Comparison of ENCODE assay signal across 18 cellular contexts in genomic region chrX:22118161-22118830, GRCh38.
DNase-seq lines count a peak whose midpoint lies in the region; ATAC-seq, FAIRE-seq and TF ChIP-seq lines count a peak whose summit lies in the region.
"Had no signal": no experiment of that assay in that cellular context is flagged by ENCODE, and none has a peak within 500 bp of the region (broad histone marks: within the 10 kb centered on the region; RNA-seq: fewer than 3 reads in every experiment).

No MANE protein-coding gene starts in this region.

- ATAC-seq in WTC11 (no peak), HG02938 (IDR thresholded peaks at IDR 0.05; ENCODE audit: unreplicated experiment) (no peak)
- ATAC-seq in stimulated activated memory B cell treated with anti-CD40 and anti-IgM and Interleukin-4, amounts not matched to agents 10 μg/mL and 1 μg/mL and 100 μg/mL, for 72 hours: no peak

- H3K36me3 ChIP-seq in GM23248 (ENCODE audit: low read depth) (no peaks in the 10 kb centered on the region), hepatocyte (replicated peaks; ENCODE audit: insufficient read depth, low read depth) (no peaks in the 10 kb centered on the region)

- DNase-seq in GM23248 (peak; percentile 29), WTC11 (ENCODE audit: low spot score) (no peak), hepatocyte (ENCODE audit: low spot score) (no peak), GM12892 (ENCODE audit: insufficient read length) (no peak)
- no peak for DNase-seq in stimulated activated CD4-positive, alpha-beta T cell treated with anti-CD3 and anti-CD28 coated beads, Interleukin-2, amount 100 ng/mL, for 48 hours
- DNase-seq: Caco-2; cortex of kidney; NCI-H345; retina; SHP77 treated with DMSO at 0.1 percent for 48 hours; stimulated activated CD4-positive, alpha-beta T cell treated with anti-CD3 and anti-CD28 coated beads, Interleukin-15, amount 100 ng/mL, for 24 hours; T-helper 2 cell had no signal

- peak overlapping the region; percentile 91; the same call in 1 of the 2 replicates for H3K27ac Mint-ChIP-seq in WTC11
- H3K27ac Mint-ChIP-seq in stimulated activated memory B cell treated with anti-CD40 and anti-IgM and Interleukin-4, amounts not matched to agents 10 μg/mL and 1 μg/mL and 100 μg/mL, for 72 hours: no peak overlapping the region
- H3K27ac Mint-ChIP-seq: memory B cell had no signal

- 52 to 54% methylated on average over 10 of the region's 10 CpGs for WGBS in GM23248 (ENCODE audit: low coverage in 1 of 2, low lambda C conversion rate in 2 of 2, missing lambda C conversion rate in 2 of 2), 2 experiments
- 54% methylated on average over 10 of the region's 10 CpGs for WGBS in hepatocyte (ENCODE audit: low lambda C conversion rate, missing lambda C conversion rate)

- H3K27ac ChIP-seq in 22Rv1 (peak overlapping the region; percentile 98), GM23248 (no peak overlapping the region), hepatocyte (peak overlapping the region; percentile 69)
- H3K27ac ChIP-seq: KMS-11 had no signal

- H3K4me3 ChIP-seq in GM23248 (no peak overlapping the region), hepatocyte (no peak overlapping the region)

- no peaks in the 10 kb centered on the region for H3K9me2 ChIP-seq in GM23248 (ENCODE audit: insufficient read depth)
- no peaks in the 10 kb centered on the region for H3K9me2 ChIP-seq in hepatocyte (replicated peaks; ENCODE audit: insufficient read depth)

- H3K4me1 ChIP-seq in GM23248 (ENCODE audit: insufficient read depth): peaks cover 1% of the 10 kb centered on the region; the same call in 1 of the 2 replicates
- H3K4me1 ChIP-seq in hepatocyte (ENCODE audit: insufficient read depth): no peaks in the 10 kb centered on the region

- H3K9me3 Mint-ChIP-seq in WTC11: no peaks in the 10 kb centered on the region
- no peaks in the 10 kb centered on the region for H3K9me3 Mint-ChIP-seq in stimulated activated memory B cell treated with anti-CD40 and anti-IgM and Interleukin-4, amounts not matched to agents 10 μg/mL and 1 μg/mL and 100 μg/mL, for 72 hours
- H3K9me3 Mint-ChIP-seq: memory B cell had no signal

- H3K4me2 ChIP-seq in GM23248 (ENCODE audit: unreplicated experiment) (no peak overlapping the region), hepatocyte (peak overlapping the region; percentile 24)
- H3K4me2 ChIP-seq: KMS-11 had no signal

- H3K27me3 ChIP-seq in GM23248 (replicated peaks; ENCODE audit: insufficient read depth) (no peaks in the 10 kb centered on the region), hepatocyte (no peaks in the 10 kb centered on the region)

- CTCF ChIA-PET in WTC11 (lab: Charles Lee): no interaction called here

- no peaks in the 10 kb centered on the region for H3K27me3 Mint-ChIP-seq in WTC11 (ENCODE audit: low read depth)
- no peaks in the 10 kb centered on the region for H3K27me3 Mint-ChIP-seq in stimulated activated memory B cell treated with anti-CD40 and anti-IgM and Interleukin-4, amounts not matched to agents 10 μg/mL and 1 μg/mL and 100 μg/mL, for 72 hours
- H3K27me3 Mint-ChIP-seq: memory B cell had no signal

- H4K20me1 ChIP-seq in GM23248 (ENCODE audit: insufficient read depth) (no peaks in the 10 kb centered on the region), hepatocyte (ENCODE audit: insufficient read depth, poor library complexity, severe bottlenecking) (no peaks in the 10 kb centered on the region)

- peaks cover 34% of the 10 kb centered on the region for H3K4me1 Mint-ChIP-seq in WTC11
- no peaks in the 10 kb centered on the region for H3K4me1 Mint-ChIP-seq in stimulated activated memory B cell treated with anti-CD40 and anti-IgM and Interleukin-4, amounts not matched to agents 10 μg/mL and 1 μg/mL and 100 μg/mL, for 72 hours
- H3K4me1 Mint-ChIP-seq: memory B cell had no signal

- H3K79me2 ChIP-seq in GM23248 (ENCODE audit: insufficient read depth) (no peaks in the 10 kb centered on the region), hepatocyte (no peaks in the 10 kb centered on the region)

- H3K36me3 Mint-ChIP-seq in WTC11: no peaks in the 10 kb centered on the region
- H3K36me3 Mint-ChIP-seq in stimulated activated memory B cell treated with anti-CD40 and anti-IgM and Interleukin-4, amounts not matched to agents 10 μg/mL and 1 μg/mL and 100 μg/mL, for 72 hours: peaks cover 5% of the 10 kb centered on the region
- H3K36me3 Mint-ChIP-seq: memory B cell had no signal

- H3K9ac ChIP-seq in GM23248: no peak overlapping the region
- H3K9ac ChIP-seq: KMS-11 had no signal

- POLR2A ChIA-PET in WTC11 (lab: Charles Lee): no interaction called here

- H2AFZ ChIP-seq in GM23248 (no peak overlapping the region), hepatocyte (no peak overlapping the region)

- H3F3A ChIP-seq in GM23248 (ENCODE audit: insufficient read depth): no peaks in the 10 kb centered on the region

- no peak for TF ChIP-seq CTCF in 22Rv1 (IDR thresholded peaks at IDR 0.05)
- TF ChIP-seq CTCF in WTC11 (IDR thresholded peaks at IDR 0.05): no peak
- no peak for TF ChIP-seq CTCF in hepatocyte (IDR thresholded peaks at IDR 0.05; ENCODE audit: poor library complexity)

- no peaks in the 10 kb centered on the region for H3K9me3 ChIP-seq in GM23248 (ENCODE audit: low read depth)
- no peaks in the 10 kb centered on the region for H3K9me3 ChIP-seq in hepatocyte (ENCODE audit: low read depth)
- H3K9me3 ChIP-seq: Caco-2 had no signal

- no peak for TF ChIP-seq POLR2A in GM12892 (IDR thresholded peaks at IDR 0.05; ENCODE audit: low read depth, low read length)

- H3K4me3 Mint-ChIP-seq in WTC11: no peak overlapping the region
- H3K4me3 Mint-ChIP-seq in stimulated activated memory B cell treated with anti-CD40 and anti-IgM and Interleukin-4, amounts not matched to agents 10 μg/mL and 1 μg/mL and 100 μg/mL, for 72 hours: no peak overlapping the region
- H3K4me3 Mint-ChIP-seq: memory B cell had no signal

- FAIRE-seq in GM12892 (lab: Jason Lieb, UNC): no peak
- FAIRE-seq: GM18507 had no signal

- in situ Hi-C loops in GM23248 (cut with MboI): no loop called here

TF ChIP-seq in WTC11, 78 proteins besides CTCF, POLR2A, EP300 and RAD21:
- TF ChIP-seq, protein P1, sequence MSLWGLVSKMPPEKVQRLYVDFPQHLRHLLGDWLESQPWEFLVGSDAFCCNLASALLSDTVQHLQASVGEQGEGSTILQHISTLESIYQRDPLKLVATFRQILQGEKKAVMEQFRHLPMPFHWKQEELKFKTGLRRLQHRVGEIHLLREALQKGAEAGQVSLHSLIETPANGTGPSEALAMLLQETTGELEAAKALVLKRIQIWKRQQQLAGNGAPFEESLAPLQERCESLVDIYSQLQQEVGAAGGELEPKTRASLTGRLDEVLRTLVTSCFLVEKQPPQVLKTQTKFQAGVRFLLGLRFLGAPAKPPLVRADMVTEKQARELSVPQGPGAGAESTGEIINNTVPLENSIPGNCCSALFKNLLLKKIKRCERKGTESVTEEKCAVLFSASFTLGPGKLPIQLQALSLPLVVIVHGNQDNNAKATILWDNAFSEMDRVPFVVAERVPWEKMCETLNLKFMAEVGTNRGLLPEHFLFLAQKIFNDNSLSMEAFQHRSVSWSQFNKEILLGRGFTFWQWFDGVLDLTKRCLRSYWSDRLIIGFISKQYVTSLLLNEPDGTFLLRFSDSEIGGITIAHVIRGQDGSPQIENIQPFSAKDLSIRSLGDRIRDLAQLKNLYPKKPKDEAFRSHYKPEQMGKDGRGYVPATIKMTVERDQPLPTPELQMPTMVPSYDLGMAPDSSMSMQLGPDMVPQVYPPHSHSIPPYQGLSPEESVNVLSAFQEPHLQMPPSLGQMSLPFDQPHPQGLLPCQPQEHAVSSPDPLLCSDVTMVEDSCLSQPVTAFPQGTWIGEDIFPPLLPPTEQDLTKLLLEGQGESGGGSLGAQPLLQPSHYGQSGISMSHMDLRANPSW (CRISPR knock-in tag; conservative IDR thresholded peaks at IDR 0.05; ENCODE audit: low read depth): no peak
- TF ChIP-seq, protein P2, sequence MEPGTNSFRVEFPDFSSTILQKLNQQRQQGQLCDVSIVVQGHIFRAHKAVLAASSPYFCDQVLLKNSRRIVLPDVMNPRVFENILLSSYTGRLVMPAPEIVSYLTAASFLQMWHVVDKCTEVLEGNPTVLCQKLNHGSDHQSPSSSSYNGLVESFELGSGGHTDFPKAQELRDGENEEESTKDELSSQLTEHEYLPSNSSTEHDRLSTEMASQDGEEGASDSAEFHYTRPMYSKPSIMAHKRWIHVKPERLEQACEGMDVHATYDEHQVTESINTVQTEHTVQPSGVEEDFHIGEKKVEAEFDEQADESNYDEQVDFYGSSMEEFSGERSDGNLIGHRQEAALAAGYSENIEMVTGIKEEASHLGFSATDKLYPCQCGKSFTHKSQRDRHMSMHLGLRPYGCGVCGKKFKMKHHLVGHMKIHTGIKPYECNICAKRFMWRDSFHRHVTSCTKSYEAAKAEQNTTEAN (CRISPR knock-in tag; IDR thresholded peaks at IDR 0.05): no peak
- TF ChIP-seq FOXJ3 (CRISPR knock-in tag; IDR thresholded peaks at IDR 0.05; ENCODE audit: borderline replicate concordance): no peak
- TF ChIP-seq MLX (CRISPR knock-in tag; IDR thresholded peaks at IDR 0.05): no peak
- no peak for TF ChIP-seq ETV6 (CRISPR knock-in tag; IDR thresholded peaks at IDR 0.05)
- TF ChIP-seq TEAD1 (CRISPR knock-in tag; IDR thresholded peaks at IDR 0.05): no peak
- TF ChIP-seq IRF1 (CRISPR knock-in tag; IDR thresholded peaks at IDR 0.05): no peak
